Comparison of ENCODE assay signal across 23 cellular contexts in the genomic region with DNA sequence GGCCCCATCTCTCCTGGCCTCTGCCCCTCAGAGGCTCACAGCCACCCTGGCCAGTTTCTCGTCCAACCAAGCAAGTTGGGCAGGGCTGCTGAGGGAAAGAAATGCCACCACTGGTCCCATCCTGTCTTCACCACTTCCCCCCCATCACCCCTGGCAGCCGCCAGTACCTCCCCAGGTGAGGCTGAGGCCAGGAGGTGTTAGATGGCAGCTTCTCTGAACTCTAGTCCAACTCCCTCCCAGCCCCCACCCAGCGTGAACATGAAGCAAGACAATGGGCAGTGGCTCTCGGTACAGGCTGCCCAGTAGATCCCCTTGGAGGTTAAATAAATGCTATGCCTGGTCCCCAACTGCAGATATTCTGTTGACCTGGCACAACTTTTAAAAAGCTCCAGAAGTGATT. TPM values are rescaled to one million over a fixed set of nuclear protein-coding genes. Genes with fewer than 3 reads are reported as not detected.
DNase-seq lines count a peak whose midpoint lies in the region; ATAC-seq and TF ChIP-seq lines count a peak whose summit lies in the region.
"Had no signal": no experiment of that assay in that cellular context is flagged by ENCODE, and none has a peak within 500 bp of the region (broad histone marks: within the 10 kb centered on the region; RNA-seq: fewer than 3 reads in every experiment).

No MANE protein-coding gene starts in this region.

- 66 to 73% methylated on average over 2 to 4 of the region's 4 CpGs for WGBS in upper lobe of left lung, 2 donors

- H3K27me3 ChIP-seq in PC-3 (ENCODE audit: low read length) (no peaks in the 10 kb centered on the region), duodenal mucosa (ENCODE audit: control insufficient read depth in 1 of 2, insufficient read depth in 2 of 2, low read length in 2 of 2) (no peaks in the 10 kb centered on the region), mucosa of stomach (ENCODE audit: control insufficient read depth, insufficient read depth, low read length) (no peaks in the 10 kb centered on the region), upper lobe of left lung (no peaks in the 10 kb centered on the region)

- no peaks in the 10 kb centered on the region for H3K36me3 ChIP-seq in PC-3 (ENCODE audit: low read depth, low read length)
- peaks cover 0 to 15% of the 10 kb centered on the region in 2 donors for H3K36me3 ChIP-seq in duodenal mucosa (ENCODE audit: control insufficient read depth in 1 of 2, insufficient read depth in 2 of 2, low read length in 2 of 2)
- H3K36me3 ChIP-seq in mucosa of stomach (ENCODE audit: control insufficient read depth, insufficient read depth, low read length): peaks cover 3% of the 10 kb centered on the region
- H3K36me3 ChIP-seq in upper lobe of left lung: no peaks in the 10 kb centered on the region

- H3K27ac ChIP-seq in PC-3 (ENCODE audit: low read length): peak overlapping the region; percentile 25
- peak overlapping the region; percentile 71 for H3K27ac ChIP-seq in duodenal mucosa (ENCODE audit: low read depth, low read length)
- peak overlapping the region; percentile 32 to 73 (median 60) for H3K27ac ChIP-seq in upper lobe of left lung
- H3K27ac ChIP-seq: GM23248 had no signal

- TF ChIP-seq CTCF in PC-3 (conservative IDR thresholded peaks at IDR 0.05; ENCODE audit: low read depth, low read length) (no peak), upper lobe of left lung (IDR thresholded peaks at IDR 0.05) (no peak)

- H2AFZ ChIP-seq in PC-3 (ENCODE audit: low read length): no peak overlapping the region
- H2AFZ ChIP-seq: GM23248 had no signal

- no peak for TF ChIP-seq POLR2A in upper lobe of left lung (IDR thresholded peaks at IDR 0.05)

- no peaks in the 10 kb centered on the region for H3K9me3 ChIP-seq in PC-3 (ENCODE audit: low read length)
- H3K9me3 ChIP-seq in duodenal mucosa (ENCODE audit: control insufficient read depth in 1 of 2, low read length in 2 of 2): no peaks in the 10 kb centered on the region
- no peaks in the 10 kb centered on the region for H3K9me3 ChIP-seq in mucosa of stomach (ENCODE audit: control insufficient read depth, low read length)
- no peaks in the 10 kb centered on the region for H3K9me3 ChIP-seq in upper lobe of left lung

- peaks cover 32% of the 10 kb centered on the region for H3K4me1 ChIP-seq in PC-3 (ENCODE audit: insufficient read depth, low read length)
- H3K4me1 ChIP-seq in duodenal mucosa (ENCODE audit: control insufficient read depth in 1 of 2, insufficient read depth in 2 of 2, low read length in 2 of 2): peaks cover 90 to 96% of the 10 kb centered on the region in 2 donors
- peaks cover 98% of the 10 kb centered on the region for H3K4me1 ChIP-seq in mucosa of stomach (ENCODE audit: control insufficient read depth, insufficient read depth, low read length)
- peaks cover 19 to 68% (median 53%) of the 10 kb centered on the region in 4 donors for H3K4me1 ChIP-seq in upper lobe of left lung

- POLR2A ChIA-PET in PC-3 (lab: Charles Lee; ENCODE audit: unreplicated experiment): no interaction called here

- H3F3A ChIP-seq in PC-3 (ENCODE audit: low read length, unreplicated experiment): no peaks in the 10 kb centered on the region

- no peaks in the 10 kb centered on the region for H4K20me1 ChIP-seq in PC-3 (ENCODE audit: low read length)

- H3K4me3 ChIP-seq in PC-3 (ENCODE audit: low read length) (no peak overlapping the region), duodenal mucosa (ENCODE audit: low read depth in 1 of 2, low read length in 2 of 2) (no peak overlapping the region), mucosa of stomach (ENCODE audit: low read length) (no peak overlapping the region), upper lobe of left lung (no peak overlapping the region)
- H3K4me3 ChIP-seq: GM23248 had no signal

- DNase-seq in PC-3 (peak; percentile 15), upper lobe of left lung (peak in 1 of 2 donors; percentile 37), UCSD-AML1 (lab: John Stamatoyannopoulos, UW; ENCODE audit: unreplicated experiment) (no peak)
- DNase-seq in central memory CD4-positive, alpha-beta T cell: no peak
- DNase-seq: activated CD4-positive, alpha-beta T cell treated with anti-CD3 and anti-CD28 coated beads for 1 hour; activated CD8-positive, alpha-beta memory T cell treated with anti-CD3 and anti-CD28 coated beads for 24 hours; activated naive CD4-positive, alpha-beta T cell treated with anti-CD3 and anti-CD28 coated beads for 36 hours; activated T-cell treated with anti-CD3 and anti-CD28 coated beads, Interleukin-2, amount 50 U/mL, for 48 hours; amygdala; effector CD4-positive, alpha-beta T cell; foreskin fibroblast; GM23248; naive B cell; NCI-H1436 treated with DMSO at 0.1 percent for 48 hours; NCI-H524 treated with DMSO at 0.1 percent for 48 hours; retina; stimulated activated CD4-positive, alpha-beta T cell treated with anti-CD3 and anti-CD28 coated beads, Interleukin-4, amount 100 ng/mL, for 4 hours had no signal

- no peak overlapping the region for H3K9ac ChIP-seq in PC-3 (ENCODE audit: low read length)
- H3K9ac ChIP-seq in duodenal mucosa (ENCODE audit: low read depth in 1 of 2, low read length in 2 of 2): peak overlapping the region; percentile 35 to 48
- peak overlapping the region; percentile 8 for H3K9ac ChIP-seq in mucosa of stomach (ENCODE audit: low read length)
- H3K9ac ChIP-seq: GM23248 had no signal

- H3K9me2 ChIP-seq in PC-3 (replicated peaks; ENCODE audit: low read length): no peaks in the 10 kb centered on the region

- ATAC-seq in PC-3: no peak
- no peak for ATAC-seq in upper lobe of left lung (ENCODE audit: low FRiP score in 2 of 2)
- no peak for ATAC-seq in HG03571 (IDR thresholded peaks at IDR 0.05; ENCODE audit: unreplicated experiment)
- ATAC-seq: Right ventricle myocardium inferior had no signal

- CTCF ChIA-PET in PC-3 (lab: Charles Lee): no interaction called here

- no peaks in the 10 kb centered on the region for H3K79me2 ChIP-seq in PC-3 (ENCODE audit: low read length)

- BruUV-seq in PC-3 (replicated peaks; lab: Mats Ljungman, UMichigan): no TSS peak

- peak overlapping the region; percentile 36 for H3K4me2 ChIP-seq in PC-3 (ENCODE audit: low read length)

- TF ChIP-seq EP300 in upper lobe of left lung (IDR thresholded peaks at IDR 0.05): no peak

- intact Hi-C loops in PC-3 (cut with micrococcal nuclease): no loop called here

RNA-seq across cellular contexts. Expression of gene KCNK5, which starts 25.9 kb away (rescaled TPM):
- total RNA-seq in PC-3 (2014; rRNA removed) (3.2 and 3.5 TPM in 2 replicates), upper lobe of left lung (10 to 100 TPM in 5 of 6 donors, 1 to 10 TPM in 1; 8.9 to 34.6 (median 17.3) TPM)
- total RNA-seq: GM23248, M059J, osteoblast had no signal
